ENCODE assay signal across 16 cellular contexts in the genomic region with DNA sequence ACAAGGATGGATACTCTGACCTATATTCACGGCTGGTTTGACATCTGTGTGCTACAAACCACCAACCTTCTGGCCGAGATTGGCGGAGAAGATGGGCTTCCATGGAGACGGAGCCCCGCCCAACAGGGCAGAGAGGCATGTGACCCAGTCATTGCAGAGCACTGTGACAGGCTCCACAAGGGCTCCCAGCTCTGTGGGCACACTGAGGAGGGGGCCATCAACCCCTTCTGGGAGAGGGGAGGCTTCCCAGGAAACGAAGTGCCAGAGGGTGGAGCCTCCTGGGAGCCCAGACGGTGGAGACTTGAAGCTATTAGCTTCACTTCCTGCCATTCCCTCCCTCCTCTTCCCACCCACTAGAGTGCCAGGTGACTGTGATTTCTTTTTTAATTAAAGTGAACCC.
DNase-seq lines count a peak whose midpoint lies in the region; ATAC-seq, FAIRE-seq and TF ChIP-seq lines count a peak whose summit lies in the region.
"Had no signal": no experiment of that assay in that cellular context is flagged by ENCODE, and none has a peak within 500 bp of the region (broad histone marks: within the 10 kb centered on the region; RNA-seq: fewer than 3 reads in every experiment).

No MANE protein-coding gene starts in this region.

- H3K9me3 ChIP-seq in H1 (ENCODE audit: insufficient read depth in 2 of 2, low read depth in 1 of 2, low read length in 1 of 2) (no peaks in the 10 kb centered on the region), GM23248 (ENCODE audit: low read depth) (no peaks in the 10 kb centered on the region), right atrium auricular region (peaks cover 0 to 10% of the 10 kb centered on the region in 2 donors)
- H3K9me3 ChIP-seq: thyroid gland had no signal

- H3K27ac ChIP-seq in H1 (ENCODE audit: low read depth, low read length) = no peak overlapping the region
- H3K27ac ChIP-seq in GM23248 = no peak overlapping the region
- H3K27ac ChIP-seq in right atrium auricular region = no peak overlapping the region
- H3K27ac ChIP-seq: thyroid gland had no signal

- H2BK15ac ChIP-seq in H1 (ENCODE audit: low read length) = no peak overlapping the region

- H2BK120ac ChIP-seq in H1 (replicated peaks; ENCODE audit: low read depth, low read length) = no peak overlapping the region

- no peak for TF ChIP-seq EP300 in H1 (IDR thresholded peaks at IDR 0.05; ENCODE audit: borderline replicate concordance in 1 of 2, low read depth in 2 of 2, low read length in 2 of 2)

- TF ChIP-seq CTCF in H1 (IDR thresholded peaks at IDR 0.05; ENCODE audit: control extremely low read depth in 1 of 3, insufficient read depth in 1 of 3, low read depth in 1 of 3, low read length in 3 of 3) = no peak
- TF ChIP-seq CTCF in retinal pigment epithelial cell (conservative IDR thresholded peaks at IDR 0.05; ENCODE audit: low read depth, low read length) = no peak
- no peak for TF ChIP-seq CTCF in right atrium auricular region (IDR thresholded peaks at IDR 0.05)

- H2BK12ac ChIP-seq in H1 (ENCODE audit: low read depth, low read length) = peak overlapping the region; percentile 63; the same call in 1 of the 2 replicates

- H4K20me1 ChIP-seq in H1 (replicated peaks in 1 of 2; ENCODE audit: control insufficient read depth in 1 of 2, insufficient read depth in 2 of 2, low read length in 2 of 2) (no peaks in the 10 kb centered on the region), GM23248 (ENCODE audit: insufficient read depth) (no peaks in the 10 kb centered on the region)

- no peaks in the 10 kb centered on the region; a peak in 1 of 7 replicates for H3K27me3 ChIP-seq in H1 (replicated peaks in 1 of 4; ENCODE audit: control insufficient read depth in 3 of 4, extremely low read depth in 1 of 4, insufficient read depth in 3 of 4, low read length in 3 of 4)
- no peaks in the 10 kb centered on the region for H3K27me3 ChIP-seq in GM23248 (replicated peaks; ENCODE audit: insufficient read depth)
- H3K27me3 ChIP-seq in right atrium auricular region = no peaks in the 10 kb centered on the region
- H3K27me3 ChIP-seq: thyroid gland had no signal

- POLR2A ChIA-PET in H1 (lab: Charles Lee; ENCODE audit: partially characterized antibody) = interaction anchor here (1.0 kb wide), 1 partner anchor 11 kb away, joined by 3 read pairs; no protein-coding TSS in a partner anchor

- H3K56ac ChIP-seq in H1 (replicated peaks; ENCODE audit: insufficient read length, low read depth, low read length) = no peak overlapping the region

- H2BK5ac ChIP-seq in H1 (ENCODE audit: low read depth, low read length) = no peak overlapping the region

- H2BK20ac ChIP-seq in H1 (ENCODE audit: low read length) = no peak overlapping the region

- H3K23ac ChIP-seq in H1 (ENCODE audit: insufficient read length) = no peak overlapping the region

- H3K36me3 ChIP-seq in H1 (ENCODE audit: control insufficient read depth in 2 of 4, insufficient read depth in 4 of 4, low read length in 3 of 4) (no peaks in the 10 kb centered on the region), GM23248 (ENCODE audit: low read depth) (no peaks in the 10 kb centered on the region), right atrium auricular region (no peaks in the 10 kb centered on the region)
- H3K36me3 ChIP-seq: thyroid gland had no signal

- no peaks in the 10 kb centered on the region for H3K23me2 ChIP-seq in H1 (ENCODE audit: low read depth, low read length)

- H2AFZ ChIP-seq in H1 (ENCODE audit: low read length) (peak overlapping the region; percentile 74), GM23248 (no peak overlapping the region)

- no peak overlapping the region for H3K14ac ChIP-seq in H1 (ENCODE audit: insufficient read length)

- H3K79me2 ChIP-seq in H1 (ENCODE audit: control insufficient read depth in 1 of 2, insufficient read depth in 2 of 2, low read length in 2 of 2) = no peaks in the 10 kb centered on the region
- no peaks in the 10 kb centered on the region for H3K79me2 ChIP-seq in GM23248 (ENCODE audit: insufficient read depth)

- H3F3A ChIP-seq in GM23248 (ENCODE audit: insufficient read depth) = no peaks in the 10 kb centered on the region

- H3K4ac ChIP-seq in H1 (replicated peaks; ENCODE audit: insufficient read length, low read depth, low read length) = no peak overlapping the region

- H4K5ac ChIP-seq in H1 (ENCODE audit: insufficient read length, low read depth, low read length) = no peak overlapping the region

- peak; percentile 79 for FAIRE-seq in H1 (lab: Jason Lieb, UNC)
- FAIRE-seq: A204.1, GM12891, small intestine had no signal

- H3K18ac ChIP-seq in H1 (ENCODE audit: extremely low read depth, low read length) = no peak overlapping the region

- CTCF ChIA-PET in H1 (lab: Charles Lee; ENCODE audit: partially characterized antibody) = interaction anchor here (0.9 to 3.0 kb wide), 3 partner anchors 23 to 114 kb away, joined by 3 to 11 read pairs (median 5); no protein-coding TSS in a partner anchor

- H4K91ac ChIP-seq in H1 (replicated peaks; ENCODE audit: insufficient read length, low read length) = no peak overlapping the region

- H3K4me3 ChIP-seq in H1 (ENCODE audit: extremely low read depth in 1 of 4, insufficient read depth in 2 of 4, low read depth in 3 of 4, low read length in 4 of 4) (no peak overlapping the region), retinal pigment epithelial cell (ENCODE audit: low read length) (peak overlapping the region; percentile 11), GM23248 (no peak overlapping the region), right atrium auricular region (no peak overlapping the region)
- H3K4me3 ChIP-seq: thyroid gland had no signal

- no peaks in the 10 kb centered on the region for H3K79me1 ChIP-seq in H1 (ENCODE audit: low read depth, low read length)

- DNase-seq in NCI-H1092 (lab: John Stamatoyannopoulos, UW) = peak; percentile 15
- no peak for DNase-seq in NCI-H1092 treated with DMSO at 0.1 percent for 48 hours (lab: John Stamatoyannopoulos, UW)
- peak; percentile 19 for DNase-seq in NCI-H2227 treated with DMSO at 0.1 percent for 48 hours (lab: John Stamatoyannopoulos, UW)
- DNase-seq in H1 (ENCODE audit: low read depth in 1 of 2, low spot score in 2 of 2) = no peak
- DNase-seq in retinal pigment epithelial cell (ENCODE audit: low read depth) = no peak
- DNase-seq in GM23248 = no peak
- no peak for DNase-seq in right atrium auricular region (ENCODE audit: low spot score)
- DNase-seq: activated naive CD4-positive, alpha-beta T cell treated with anti-CD3 and anti-CD28 coated beads, Interleukin-2, amount 50 U/mL, for 16 hours; Calu3; naive B cell; small intestine; thyroid gland had no signal

- in situ Hi-C loops in GM23248 (cut with MboI) = no loop called here

- no peak overlapping the region for H3K9ac ChIP-seq in H1 (replicated peaks in 1 of 4; ENCODE audit: extremely low read depth in 1 of 4, low read depth in 3 of 4, low read length in 3 of 4)
- H3K9ac ChIP-seq in GM23248 = no peak overlapping the region

- TF ChIP-seq RAD21 in H1 (IDR thresholded peaks at IDR 0.05 in 1 of 2, conservative IDR thresholded peaks at IDR 0.05 in 1 of 2; ENCODE audit: low read depth in 2 of 2, low read length in 2 of 2) = no peak

- H2AK5ac ChIP-seq in H1 (ENCODE audit: low read depth, low read length) = no peak overlapping the region

- H3K4me2 ChIP-seq in H1 (ENCODE audit: insufficient read depth in 1 of 2, low read depth in 2 of 2, low read length in 2 of 2) (no peak overlapping the region), GM23248 (ENCODE audit: unreplicated experiment) (no peak overlapping the region)

- TF ChIP-seq POLR2A in H1 (IDR thresholded peaks at IDR 0.05; ENCODE audit: control extremely low read depth in 1 of 2, low read depth in 2 of 2, low read length in 2 of 2) = no peak

- H3K4me1 ChIP-seq in H1 (replicated peaks in 1 of 4; ENCODE audit: control insufficient read depth in 3 of 4, insufficient read depth in 4 of 4, low read length in 3 of 4) = peaks cover 0 to 4% (median 0%) of the 10 kb centered on the region in 4 experiments; a peak in 4 of 7 replicates
- H3K4me1 ChIP-seq in GM23248 (ENCODE audit: insufficient read depth) = no peaks in the 10 kb centered on the region
- no peaks in the 10 kb centered on the region for H3K4me1 ChIP-seq in right atrium auricular region
- H3K4me1 ChIP-seq: thyroid gland had no signal

- H4K8ac ChIP-seq in H1 (ENCODE audit: extremely low read depth, insufficient read depth, low read length) = no peak overlapping the region; the same call in 1 of the 2 replicates

- H3K9me2 ChIP-seq in GM23248 (ENCODE audit: insufficient read depth) = no peaks in the 10 kb centered on the region

- WGBS in H1 (ENCODE audit: extremely low coverage in 1 of 2, insufficient coverage in 1 of 2, insufficient read length in 1 of 2, insufficient replicate concordance in 2 of 2, low coverage in 1 of 2, low lambda C conversion rate in 2 of 2, missing lambda C conversion rate in 1 of 2), 2 experiments = 66% methylated on average over 7 of the region's 7 CpGs; no CpG with 5 or more reads in 1 of the 2 experiments
- 24 to 28% methylated on average over 6 to 7 of the region's 7 CpGs for WGBS in GM23248 (ENCODE audit: low coverage in 1 of 2, low lambda C conversion rate in 2 of 2, missing lambda C conversion rate in 2 of 2), 2 experiments

- ATAC-seq in GM18868 (IDR thresholded peaks at IDR 0.05; ENCODE audit: unreplicated experiment) = no peak
- ATAC-seq: T-cell had no signal

TF ChIP-seq in H1, 55 proteins besides CTCF, POLR2A, EP300 and RAD21 (continues in another document):
- no peak for TF ChIP-seq KDM1A (IDR thresholded peaks at IDR 0.05; ENCODE audit: borderline replicate concordance, low read length)
- no peak for TF ChIP-seq FOSL1 (IDR thresholded peaks at IDR 0.05; ENCODE audit: insufficient read depth, low read depth, low read length)

Comparison
In these comparisons a context has a peak if more than half of its experiments do, and no peak if none do; other contexts are left out.
1. DNase-seq: peak in NCI-H1092 (single experiment) and NCI-H2227 treated with DMSO at 0.1 percent for 48 hours (single experiment); none in NCI-H1092 treated with DMSO at 0.1 percent for 48 hours (single experiment), H1 (0 of 2), retinal pigment epithelial cell (single experiment), GM23248 (single experiment) and right atrium auricular region (single experiment).